In the genomic region with DNA sequence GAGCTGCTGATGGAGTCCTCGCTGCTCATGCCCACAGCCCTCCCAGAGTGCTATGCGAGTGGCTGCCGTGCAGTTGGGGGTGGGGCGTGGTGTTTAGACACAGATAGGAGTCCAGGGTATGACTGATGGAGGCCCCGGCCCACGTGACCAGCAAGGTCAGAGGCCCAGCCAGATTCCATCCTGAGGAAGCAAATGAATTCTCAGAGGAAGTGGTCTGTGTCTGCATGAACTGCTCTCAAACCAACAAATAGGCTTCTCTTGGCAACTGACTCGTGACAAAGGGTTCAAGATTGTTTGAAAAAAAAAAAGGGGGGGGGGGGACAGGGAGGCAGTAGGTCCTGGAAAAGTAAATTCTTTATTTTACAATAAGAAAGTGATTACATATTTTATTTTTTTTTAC, we compare ENCODE assay signal across 1 cellular context. TPM values are rescaled to one million over a fixed set of nuclear protein-coding genes. Genes with fewer than 3 reads are reported as not detected.
"Had no signal": no experiment of that assay in that cellular context is flagged by ENCODE, and none has a peak within 500 bp of the region (broad histone marks: within the 10 kb centered on the region; RNA-seq: fewer than 3 reads in every experiment).

No MANE protein-coding gene starts in this region.

RNA-seq across cellular contexts. Expression of a gene that starts 46.8 kb away (rescaled TPM):
- total RNA-seq: ascending aorta had no signal
